20 cellular contexts compared by ENCODE assay signal in genomic region chr5:110267714-110268113, GRCh38.
"Had no signal": no experiment of that assay in that cellular context is flagged by ENCODE, and none has a peak within 500 bp of the region (broad histone marks: within the 10 kb centered on the region; RNA-seq: fewer than 3 reads in every experiment).

No MANE protein-coding gene starts in this region.

- H3K4me2 ChIP-seq: smooth muscle cell had no signal

- H3K9me3 Mint-ChIP-seq: activated CD4-positive, alpha-beta T cell treated with anti-CD3 and anti-CD28 coated beads, Interleukin-2, amount 10 ng/mL, durations not matched to agents 7 days and 5 days; activated naive CD4-positive, alpha-beta T cell treated with anti-CD3 and anti-CD28 coated beads for 36 hours; activated naive CD8-positive, alpha-beta T cell treated with anti-CD3 and anti-CD28 coated beads, Interleukin-2, amount 10 ng/mL, durations not matched to agents 7 days and 5 days; activated T-cell treated with anti-CD3 and anti-CD28 coated beads, Interleukin-2, amount 50 U/mL, for 4 hours; naive thymus-derived CD4-positive, alpha-beta T cell; stimulated activated naive B cell treated with anti-CD40 and anti-IgM and Interleukin-4, amounts not matched to agents 10 μg/mL and 1 μg/mL and 100 μg/mL, for 72 hours had no signal

- H3K4me3 ChIP-seq: heart right ventricle, left lung, lung, sigmoid colon, smooth muscle cell, vagina had no signal

- DNase-seq: activated CD4-positive, alpha-beta T cell treated with anti-CD3 and anti-CD28 coated beads, Interleukin-2, amount 10 ng/mL, durations not matched to agents 7 days and 5 days; activated naive CD4-positive, alpha-beta T cell treated with anti-CD3 and anti-CD28 coated beads for 36 hours; activated naive CD8-positive, alpha-beta T cell treated with anti-CD3 and anti-CD28 coated beads, Interleukin-2, amount 10 ng/mL, durations not matched to agents 7 days and 5 days; activated T-cell treated with anti-CD3 and anti-CD28 coated beads, Interleukin-2, amount 50 U/mL, for 4 hours; amniotic stem cell; heart right ventricle; immature natural killer cell; left lung; naive thymus-derived CD4-positive, alpha-beta T cell; retina; sigmoid colon; stimulated activated CD4-positive, alpha-beta T cell treated with anti-CD3 and anti-CD28 coated beads, Interleukin-15, amount 100 ng/mL, for 24 hours; stimulated activated CD8-positive, alpha-beta memory T cell treated with anti-CD3 and anti-CD28 coated beads, Interleukin-4, amount 100 ng/mL, for 48 hours; stimulated activated naive B cell treated with anti-CD40 and anti-IgM and Interleukin-4, amounts not matched to agents 10 μg/mL and 1 μg/mL and 100 μg/mL, for 72 hours; trophoblast cell had no signal

- H3K27ac Mint-ChIP-seq: activated CD4-positive, alpha-beta T cell treated with anti-CD3 and anti-CD28 coated beads, Interleukin-2, amount 10 ng/mL, durations not matched to agents 7 days and 5 days; activated naive CD4-positive, alpha-beta T cell treated with anti-CD3 and anti-CD28 coated beads for 36 hours; activated naive CD8-positive, alpha-beta T cell treated with anti-CD3 and anti-CD28 coated beads, Interleukin-2, amount 10 ng/mL, durations not matched to agents 7 days and 5 days; immature natural killer cell; naive thymus-derived CD4-positive, alpha-beta T cell; progenitor cell of endocrine pancreas; stimulated activated naive B cell treated with anti-CD40 and anti-IgM and Interleukin-4, amounts not matched to agents 10 μg/mL and 1 μg/mL and 100 μg/mL, for 72 hours had no signal

- H3K4me1 ChIP-seq: left lung, vagina had no signal

- H3K27me3 ChIP-seq: heart right ventricle, left lung, sigmoid colon, vagina had no signal

- H3K4me3 Mint-ChIP-seq: activated CD4-positive, alpha-beta T cell treated with anti-CD3 and anti-CD28 coated beads, Interleukin-2, amount 10 ng/mL, durations not matched to agents 7 days and 5 days; activated naive CD4-positive, alpha-beta T cell treated with anti-CD3 and anti-CD28 coated beads for 36 hours; activated naive CD8-positive, alpha-beta T cell treated with anti-CD3 and anti-CD28 coated beads, Interleukin-2, amount 10 ng/mL, durations not matched to agents 7 days and 5 days; activated T-cell treated with anti-CD3 and anti-CD28 coated beads, Interleukin-2, amount 50 U/mL, for 4 hours; immature natural killer cell; naive thymus-derived CD4-positive, alpha-beta T cell; stimulated activated naive B cell treated with anti-CD40 and anti-IgM and Interleukin-4, amounts not matched to agents 10 μg/mL and 1 μg/mL and 100 μg/mL, for 72 hours had no signal

- H3K27me3 Mint-ChIP-seq: activated CD4-positive, alpha-beta T cell treated with anti-CD3 and anti-CD28 coated beads, Interleukin-2, amount 10 ng/mL, durations not matched to agents 7 days and 5 days; activated naive CD8-positive, alpha-beta T cell treated with anti-CD3 and anti-CD28 coated beads, Interleukin-2, amount 10 ng/mL, durations not matched to agents 7 days and 5 days; naive thymus-derived CD4-positive, alpha-beta T cell; progenitor cell of endocrine pancreas; stimulated activated naive B cell treated with anti-CD40 and anti-IgM and Interleukin-4, amounts not matched to agents 10 μg/mL and 1 μg/mL and 100 μg/mL, for 72 hours had no signal

- H3K4me1 Mint-ChIP-seq: immature natural killer cell; stimulated activated naive B cell treated with anti-CD40 and anti-IgM and Interleukin-4, amounts not matched to agents 10 μg/mL and 1 μg/mL and 100 μg/mL, for 72 hours had no signal

- ATAC-seq: activated CD4-positive, CD25-positive, alpha-beta regulatory T cell treated with anti-CD3 and anti-CD28 coated beads, Interleukin-2, amount 50 U/mL, for 24 hours; activated T-cell treated with anti-CD3 and anti-CD28 coated beads, Interleukin-2, amount 50 U/mL, for 4 hours; heart right ventricle; left lung; naive thymus-derived CD4-positive, alpha-beta T cell; stimulated activated naive B cell treated with anti-CD40 and anti-IgM and Interleukin-4, amounts not matched to agents 10 μg/mL and 1 μg/mL and 100 μg/mL, for 72 hours had no signal

- H3K36me3 ChIP-seq: heart right ventricle, left lung, sigmoid colon, vagina had no signal

- H3K36me3 Mint-ChIP-seq: activated naive CD8-positive, alpha-beta T cell treated with anti-CD3 and anti-CD28 coated beads, Interleukin-2, amount 10 ng/mL, durations not matched to agents 7 days and 5 days; immature natural killer cell; naive thymus-derived CD4-positive, alpha-beta T cell; stimulated activated naive B cell treated with anti-CD40 and anti-IgM and Interleukin-4, amounts not matched to agents 10 μg/mL and 1 μg/mL and 100 μg/mL, for 72 hours had no signal

- H3K9me3 ChIP-seq: left lung, sigmoid colon, vagina had no signal

- H3K27ac ChIP-seq: heart right ventricle, left lung, sigmoid colon, vagina had no signal
